In genomic region chr10:72421895-72422540, GRCh38 we compare ENCODE assay signal across 2 cellular contexts.
TF ChIP-seq lines count a peak whose summit lies in the region.

No MANE protein-coding gene starts in this region.

TF ChIP-seq in GM23338, 12 proteins besides CTCF, POLR2A, EP300 and RAD21:
- TF ChIP-seq, protein P1, sequence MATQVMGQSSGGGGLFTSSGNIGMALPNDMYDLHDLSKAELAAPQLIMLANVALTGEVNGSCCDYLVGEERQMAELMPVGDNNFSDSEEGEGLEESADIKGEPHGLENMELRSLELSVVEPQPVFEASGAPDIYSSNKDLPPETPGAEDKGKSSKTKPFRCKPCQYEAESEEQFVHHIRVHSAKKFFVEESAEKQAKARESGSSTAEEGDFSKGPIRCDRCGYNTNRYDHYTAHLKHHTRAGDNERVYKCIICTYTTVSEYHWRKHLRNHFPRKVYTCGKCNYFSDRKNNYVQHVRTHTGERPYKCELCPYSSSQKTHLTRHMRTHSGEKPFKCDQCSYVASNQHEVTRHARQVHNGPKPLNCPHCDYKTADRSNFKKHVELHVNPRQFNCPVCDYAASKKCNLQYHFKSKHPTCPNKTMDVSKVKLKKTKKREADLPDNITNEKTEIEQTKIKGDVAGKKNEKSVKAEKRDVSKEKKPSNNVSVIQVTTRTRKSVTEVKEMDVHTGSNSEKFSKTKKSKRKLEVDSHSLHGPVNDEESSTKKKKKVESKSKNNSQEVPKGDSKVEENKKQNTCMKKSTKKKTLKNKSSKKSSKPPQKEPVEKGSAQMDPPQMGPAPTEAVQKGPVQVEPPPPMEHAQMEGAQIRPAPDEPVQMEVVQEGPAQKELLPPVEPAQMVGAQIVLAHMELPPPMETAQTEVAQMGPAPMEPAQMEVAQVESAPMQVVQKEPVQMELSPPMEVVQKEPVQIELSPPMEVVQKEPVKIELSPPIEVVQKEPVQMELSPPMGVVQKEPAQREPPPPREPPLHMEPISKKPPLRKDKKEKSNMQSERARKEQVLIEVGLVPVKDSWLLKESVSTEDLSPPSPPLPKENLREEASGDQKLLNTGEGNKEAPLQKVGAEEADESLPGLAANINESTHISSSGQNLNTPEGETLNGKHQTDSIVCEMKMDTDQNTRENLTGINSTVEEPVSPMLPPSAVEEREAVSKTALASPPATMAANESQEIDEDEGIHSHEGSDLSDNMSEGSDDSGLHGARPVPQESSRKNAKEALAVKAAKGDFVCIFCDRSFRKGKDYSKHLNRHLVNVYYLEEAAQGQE (IDR thresholded peaks at IDR 0.05; ENCODE audit: unreplicated experiment): no peak
- TF ChIP-seq CREB1 (CRISPR knock-in tag; IDR thresholded peaks at IDR 0.05; ENCODE audit: low read depth) (no peak), ZNF462 (CRISPR knock-in tag; IDR thresholded peaks at IDR 0.05) (no peak), ZNF331 (CRISPR knock-in tag; IDR thresholded peaks at IDR 0.05; ENCODE audit: low read depth) (no peak), POLR2AphosphoS5 (IDR thresholded peaks at IDR 0.05; ENCODE audit: low read depth) (no peak), NANOG (IDR thresholded peaks at IDR 0.05; ENCODE audit: borderline replicate concordance) (no peak), EZH2phosphoT487 (IDR thresholded peaks at IDR 0.05; ENCODE audit: unreplicated experiment) (no peak), JUNB (IDR thresholded peaks at IDR 0.05; ENCODE audit: unreplicated experiment) (no peak), EZH2 (IDR thresholded peaks at IDR 0.05; ENCODE audit: low read depth, unreplicated experiment) (no peak), ZNF114 (CRISPR knock-in tag; IDR thresholded peaks at IDR 0.05) (no peak), STAT1 (IDR thresholded peaks at IDR 0.05; ENCODE audit: unreplicated experiment) (no peak)
- TF ChIP-seq, protein P2, sequence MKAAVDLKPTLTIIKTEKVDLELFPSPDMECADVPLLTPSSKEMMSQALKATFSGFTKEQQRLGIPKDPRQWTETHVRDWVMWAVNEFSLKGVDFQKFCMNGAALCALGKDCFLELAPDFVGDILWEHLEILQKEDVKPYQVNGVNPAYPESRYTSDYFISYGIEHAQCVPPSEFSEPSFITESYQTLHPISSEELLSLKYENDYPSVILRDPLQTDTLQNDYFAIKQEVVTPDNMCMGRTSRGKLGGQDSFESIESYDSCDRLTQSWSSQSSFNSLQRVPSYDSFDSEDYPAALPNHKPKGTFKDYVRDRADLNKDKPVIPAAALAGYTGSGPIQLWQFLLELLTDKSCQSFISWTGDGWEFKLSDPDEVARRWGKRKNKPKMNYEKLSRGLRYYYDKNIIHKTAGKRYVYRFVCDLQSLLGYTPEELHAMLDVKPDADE (IDR thresholded peaks at IDR 0.05): no peak
TF ChIP-seq in GM23338: peak in this region for 0.

TF ChIP-seq in H1, 55 proteins besides CTCF, POLR2A, EP300 and RAD21 (continued from another document):
- TF ChIP-seq ATF3 (IDR thresholded peaks at IDR 0.05; ENCODE audit: insufficient read depth, low read depth, low read length): no peak
- TF ChIP-seq CHD2 (IDR thresholded peaks at IDR 0.05; ENCODE audit: low read length): no peak
- TF ChIP-seq NRF1 (IDR thresholded peaks at IDR 0.05; ENCODE audit: low read depth, low read length): no peak
- peak; percentile 49; the same call in 1 of the 2 replicates for TF ChIP-seq POU5F1 (IDR thresholded peaks at IDR 0.05; ENCODE audit: low read depth, low read length)
- TF ChIP-seq TAF1 (IDR thresholded peaks at IDR 0.05; ENCODE audit: low read depth, low read length): no peak
- TF ChIP-seq TCF12 (IDR thresholded peaks at IDR 0.05; ENCODE audit: low read depth, low read length): no peak
- peak; percentile 71 for TF ChIP-seq SP1 (IDR thresholded peaks at IDR 0.05; ENCODE audit: low read depth, low read length)
- 0 out of 2 replicates have a peak, but pooled peaks have one; percentile 63 for TF ChIP-seq ATF2 (IDR thresholded peaks at IDR 0.05; ENCODE audit: low read length)
- TF ChIP-seq CBX8 (IDR thresholded peaks at IDR 0.05; ENCODE audit: borderline replicate concordance, low read depth, low read length): no peak
TF ChIP-seq in H1: peak in this region for 5.
